Comparison of ENCODE assay signal across 11 cellular contexts in the genomic region with DNA sequence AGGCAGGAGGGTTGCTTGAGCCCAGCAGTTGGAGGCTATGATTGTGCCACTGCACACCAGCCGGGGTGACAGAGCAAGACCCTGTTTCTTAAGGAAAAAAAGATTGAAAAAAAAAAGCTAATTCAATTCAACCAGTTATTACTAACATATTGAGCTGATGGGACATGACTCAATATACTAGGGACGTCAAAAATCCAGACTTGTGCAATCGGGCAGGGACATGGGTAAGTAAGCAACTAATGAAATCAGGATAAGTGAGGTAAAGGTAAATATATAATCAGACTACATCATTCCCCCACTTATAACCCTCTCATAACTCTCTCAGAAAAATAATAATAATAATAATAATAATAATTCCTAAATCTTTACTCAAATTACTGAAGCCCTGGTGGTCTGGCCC. TPM values are rescaled to one million over a fixed set of nuclear protein-coding genes. Genes with fewer than 3 reads are reported as not detected.
"Had no signal": no experiment of that assay in that cellular context is flagged by ENCODE, and none has a peak within 500 bp of the region (broad histone marks: within the 10 kb centered on the region; RNA-seq: fewer than 3 reads in every experiment).

No MANE protein-coding gene starts in this region.

- DNase-seq: activated CD4-positive, alpha-beta memory T cell treated with anti-CD3 and anti-CD28 coated beads, Interleukin-2, amount 10 ng/mL, durations not matched to agents 7 days and 5 days; esophagus squamous epithelium; nephron progenitor cell; stimulated activated CD4-positive, alpha-beta T cell treated with anti-CD3 and anti-CD28 coated beads, Interleukin-12 subunit alpha, Interleukin-12 subunit beta, amount 100 ng/mL, for 4 hours; stimulated activated naive CD8-positive, alpha-beta T cell treated with anti-CD3 and anti-CD28 coated beads, Interleukin-15, Interleukin-2, amounts not matched to agents 100 U/mL and 50 U/mL, for 24 hours; T-helper 9 cell; testis had no signal

- H3K9me3 ChIP-seq: ascending aorta, esophagus squamous epithelium, gastroesophageal sphincter, testis had no signal

- H3K4me3 Mint-ChIP-seq: activated CD4-positive, alpha-beta memory T cell treated with anti-CD3 and anti-CD28 coated beads, Interleukin-2, amount 10 ng/mL, durations not matched to agents 7 days and 5 days; nephron progenitor cell had no signal

- H3K36me3 ChIP-seq: ascending aorta, esophagus squamous epithelium, gastroesophageal sphincter had no signal

- H3K27ac Mint-ChIP-seq: activated CD4-positive, alpha-beta memory T cell treated with anti-CD3 and anti-CD28 coated beads, Interleukin-2, amount 10 ng/mL, durations not matched to agents 7 days and 5 days; nephron progenitor cell had no signal

- H3K4me3 ChIP-seq: ascending aorta, esophagus squamous epithelium, gastroesophageal sphincter, lung, testis had no signal

- H3K9me3 Mint-ChIP-seq: activated CD4-positive, alpha-beta memory T cell treated with anti-CD3 and anti-CD28 coated beads, Interleukin-2, amount 10 ng/mL, durations not matched to agents 7 days and 5 days; nephron progenitor cell had no signal

- H3K4me1 Mint-ChIP-seq: activated CD4-positive, alpha-beta memory T cell treated with anti-CD3 and anti-CD28 coated beads, Interleukin-2, amount 10 ng/mL, durations not matched to agents 7 days and 5 days; nephron progenitor cell had no signal

- H3K4me1 ChIP-seq: ascending aorta, esophagus squamous epithelium, gastroesophageal sphincter, testis had no signal

- H3K27me3 ChIP-seq: ascending aorta, esophagus squamous epithelium, gastroesophageal sphincter, testis had no signal

RNA-seq across cellular contexts. Expression of a gene that starts 1.0 kb away (rescaled TPM):
- total RNA-seq: ascending aorta, pulmonary artery endothelial cell had no signal
